ENCODE assay signal across 1 cellular context in genomic region chr1:100860397-100860991, GRCh38.
TF ChIP-seq lines count a peak whose summit lies in the region.

No MANE protein-coding gene starts in this region.

TF ChIP-seq in H1, 55 proteins besides CTCF, POLR2A, EP300 and RAD21 (continued from another document):
- TF ChIP-seq CHD7 (IDR thresholded peaks at IDR 0.05; ENCODE audit: insufficient replicate concordance, low read length) (no peak), SP2 (IDR thresholded peaks at IDR 0.05; ENCODE audit: low read length) (no peak), RBBP5 (IDR thresholded peaks at IDR 0.05; ENCODE audit: borderline replicate concordance, low read depth, low read length) (no peak), GABPA (IDR thresholded peaks at IDR 0.05; ENCODE audit: borderline replicate concordance, insufficient read depth, low read length) (no peak), SUZ12 (IDR thresholded peaks at IDR 0.05; ENCODE audit: low read length) (no peak), SAP30 (IDR thresholded peaks at IDR 0.05; ENCODE audit: insufficient read depth, insufficient replicate concordance, low read length) (no peak), POU5F1 (IDR thresholded peaks at IDR 0.05; ENCODE audit: low read depth, low read length) (no peak)
